10 cellular contexts compared by ENCODE assay signal in the genomic region with DNA sequence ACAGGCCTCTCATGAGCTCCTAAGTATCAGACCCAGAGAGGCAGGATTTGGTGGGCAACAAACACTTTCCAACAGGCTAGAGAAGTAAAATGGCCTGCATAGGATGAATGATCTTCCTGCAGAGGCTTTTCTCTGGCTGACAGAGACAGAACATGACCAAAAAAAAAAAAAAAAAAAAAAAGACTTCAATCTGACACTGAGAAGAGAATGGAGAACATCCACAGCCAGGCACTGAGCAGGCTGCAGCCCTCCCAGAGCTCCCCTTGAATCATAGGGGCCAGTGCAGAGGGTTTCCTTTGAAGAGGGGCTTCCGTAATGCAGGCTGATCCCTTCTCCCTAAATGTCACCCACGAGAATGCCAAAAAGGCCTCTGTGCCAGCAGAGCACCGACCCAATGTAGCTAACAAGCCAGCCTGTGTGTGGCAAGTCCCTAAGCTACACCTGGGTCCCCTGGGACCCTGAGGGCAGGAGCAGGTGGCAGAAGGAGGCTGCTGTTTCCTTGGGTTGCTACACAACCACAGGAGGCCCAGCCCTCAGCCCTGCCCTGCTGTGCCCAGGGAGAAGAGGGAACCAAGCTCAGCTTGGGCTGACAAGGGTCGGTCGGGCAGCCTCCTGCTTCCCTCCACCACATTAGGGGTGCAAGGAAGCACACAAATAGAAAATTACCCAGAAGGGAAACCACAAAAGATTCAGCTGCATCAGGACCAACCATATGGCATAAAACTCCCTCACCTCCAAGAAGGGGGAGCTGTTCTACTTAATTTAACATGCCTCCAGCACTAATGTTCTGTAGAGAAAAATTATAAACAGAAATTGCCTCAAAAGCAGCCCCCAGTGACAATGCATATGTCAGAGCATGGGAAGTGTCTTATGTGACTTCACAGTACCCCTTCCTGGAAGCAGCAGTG. TPM values are rescaled to one million over a fixed set of nuclear protein-coding genes. Genes with fewer than 3 reads are reported as not detected.
DNase-seq lines count a peak whose midpoint lies in the region; ATAC-seq and TF ChIP-seq lines count a peak whose summit lies in the region.
"Had no signal": no experiment of that assay in that cellular context is flagged by ENCODE, and none has a peak within 500 bp of the region (broad histone marks: within the 10 kb centered on the region; RNA-seq: fewer than 3 reads in every experiment).

No MANE protein-coding gene starts in this region.

- intact Hi-C loops in left lung (cut with DNase I) = no loop called here

- H3K27me3 ChIP-seq in left lung = no peaks in the 10 kb centered on the region

- no peaks in the 10 kb centered on the region for H3K4me1 ChIP-seq in left lung

- no peak overlapping the region for H3K4me3 ChIP-seq in left lung

- no peaks in the 10 kb centered on the region for H3K36me3 ChIP-seq in left lung

- DNase-seq in NCI-H1105 (lab: John Stamatoyannopoulos, UW) (peak; percentile 11), left lung (no peak)
- DNase-seq in activated T-cell treated with anti-CD3 and anti-CD28 coated beads, Interleukin-2, amount 50 U/mL, for 48 hours = no peak
- no peak for DNase-seq in activated effector memory CD4-positive, alpha-beta T cell treated with anti-CD3 and anti-CD28 coated beads, Interleukin-2, amount 50 U/mL, for 16 hours
- DNase-seq: anterior cingulate cortex had no signal

- ATAC-seq in GM18873 (IDR thresholded peaks at IDR 0.05; ENCODE audit: low FRiP score, unreplicated experiment) (peak; percentile 79), HG02623 (IDR thresholded peaks at IDR 0.05; ENCODE audit: unreplicated experiment) (peak; percentile 79), left lung (peak; percentile 55), HG02938 (IDR thresholded peaks at IDR 0.05; ENCODE audit: unreplicated experiment) (no peak), GM21515 (IDR thresholded peaks at IDR 0.05; ENCODE audit: unreplicated experiment) (no peak)

- no peaks in the 10 kb centered on the region for H3K9me3 ChIP-seq in left lung

- no peak overlapping the region for H3K27ac ChIP-seq in left lung

- TF ChIP-seq CTCF in left lung (IDR thresholded peaks at IDR 0.05) = no peak

RNA-seq across cellular contexts. Expression of a gene that starts 55.5 kb away (rescaled TPM):
- 1 to 10 TPM in 1 of 2 donors, under 1 TPM in 1; 0.45 to 1.5 TPM for total RNA-seq in left lung
- total RNA-seq: skeletal muscle tissue had no signal

Comparison
In these comparisons a context has a peak if more than half of its experiments do, and no peak if none do; other contexts are left out.
1. ATAC-seq: peak in GM18873 (single experiment), HG02623 (single experiment) and left lung (single experiment); none in HG02938 (single experiment) and GM21515 (single experiment).